24 cellular contexts compared by ENCODE assay signal in the genomic region with DNA sequence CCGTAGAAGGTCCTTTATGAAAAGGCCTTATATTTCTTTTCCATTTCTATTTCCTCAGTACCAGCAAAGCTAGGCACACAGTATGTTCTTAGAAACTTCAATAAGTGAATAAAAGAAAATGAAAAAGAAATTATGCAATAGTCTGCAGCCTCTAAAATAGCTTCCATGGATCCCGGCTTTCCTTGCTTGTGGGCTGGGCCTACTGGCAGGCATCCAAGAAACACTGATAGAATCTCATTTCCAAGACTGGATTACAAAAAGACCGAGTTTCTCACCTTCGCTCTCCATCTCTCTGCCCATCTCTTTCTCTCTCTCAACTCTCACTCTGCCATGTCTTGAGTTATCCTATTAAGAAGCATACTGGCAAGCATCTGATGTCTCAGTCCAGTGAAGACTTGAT.
"Had no signal": no experiment of that assay in that cellular context is flagged by ENCODE, and none has a peak within 500 bp of the region (broad histone marks: within the 10 kb centered on the region; RNA-seq: fewer than 3 reads in every experiment).

No MANE protein-coding gene starts in this region.

- H3K27me3 ChIP-seq: left lung, pancreas, tibial nerve, vagina had no signal

- H3K36me3 ChIP-seq: left lung, lower lobe of right lung, pancreas, tibial nerve, vagina had no signal

- H3K4me1 ChIP-seq: left lung, lower lobe of right lung, pancreas, psoas muscle, tibial nerve, vagina had no signal

- H3K9me3 ChIP-seq: left lung, lower lobe of right lung, pancreas, psoas muscle, tibial nerve, vagina had no signal

- DNase-seq: hypothalamus; immature natural killer cell; kidney; left colon; left lung; lower lobe of right lung; mammary epithelial cell; mesenchymal stem cell; naive thymus-derived CD8-positive, alpha-beta T cell; nucleus accumbens; pancreas; psoas muscle; retina; right cardiac atrium; stimulated activated CD4-positive, alpha-beta T cell treated with anti-CD3 and anti-CD28 coated beads, Interleukin-12 subunit alpha, Interleukin-12 subunit beta, amount 100 ng/mL, for 4 hours; stimulated activated CD4-positive, alpha-beta T cell treated with anti-CD3 and anti-CD28 coated beads, Interleukin-15, amount 100 ng/mL, for 24 hours; stimulated activated CD4-positive, alpha-beta T cell treated with anti-CD3 and anti-CD28 coated beads, Interleukin-2, amount 100 ng/mL, for 24 hours; stimulated activated CD4-positive, alpha-beta T cell treated with anti-CD3 and anti-CD28 coated beads, Interleukin-4, amount 100 ng/mL, for 1 hour; stimulated activated naive CD4-positive, alpha-beta T cell treated with Interleukin-2 at 50 U/mL for 16 hours; stimulated activated naive CD8-positive, alpha-beta T cell treated with anti-CD3 and anti-CD28 coated beads, Interleukin-15, amount 100 ng/mL, for 72 hours; substantia nigra had no signal

- H3K27ac ChIP-seq: left lung, lower lobe of right lung, pancreas, psoas muscle, skin epidermis, tibial nerve, vagina had no signal

- H3K4me3 ChIP-seq: left lung, lower lobe of right lung, pancreas, psoas muscle, skin epidermis, tibial nerve, vagina had no signal
